1 cellular context compared by ENCODE assay signal in genomic region chr2:62527478-62528210, GRCh38.
TF ChIP-seq lines count a peak whose summit lies in the region.

No MANE protein-coding gene starts in this region.

TF ChIP-seq in IMR-90, 13 proteins besides CTCF, POLR2A, EP300 and RAD21:
- TF ChIP-seq RCOR1 (IDR thresholded peaks at IDR 0.05; ENCODE audit: insufficient replicate concordance, low read length): no peak
